9 cellular contexts compared by ENCODE assay signal in the genomic region with DNA sequence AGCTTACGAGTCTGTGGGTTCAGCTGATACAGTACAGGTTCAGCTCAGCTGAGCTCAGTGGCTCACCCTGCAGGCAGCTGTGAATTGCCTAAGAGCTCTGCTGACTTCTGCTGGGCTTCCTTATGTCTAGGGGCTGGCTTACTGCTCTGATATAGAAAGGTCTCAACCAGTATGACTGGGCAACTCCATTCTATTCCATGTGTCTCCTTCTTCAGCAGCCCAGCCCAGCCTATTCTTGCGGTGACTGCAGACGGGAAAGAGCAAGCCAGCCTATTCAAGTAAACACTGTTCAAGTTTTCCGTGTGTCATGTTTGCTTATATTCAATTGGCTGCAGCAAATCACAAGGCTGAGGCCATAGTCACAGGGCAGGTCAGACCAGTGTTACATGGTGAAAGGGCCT.
DNase-seq lines count a peak whose midpoint lies in the region; ATAC-seq and TF ChIP-seq lines count a peak whose summit lies in the region.
"Had no signal": no experiment of that assay in that cellular context is flagged by ENCODE, and none has a peak within 500 bp of the region (broad histone marks: within the 10 kb centered on the region; RNA-seq: fewer than 3 reads in every experiment).

No MANE protein-coding gene starts in this region.

- DNase-seq in NCI-H748 (lab: John Stamatoyannopoulos, UW; ENCODE audit: unreplicated experiment) (peak; percentile 10), NCI-H748 treated with DMSO at 0.1 percent for 48 hours (lab: John Stamatoyannopoulos, UW) (no peak), RPMI7951 (ENCODE audit: low read depth) (peak; percentile 16), fibroblast of villous mesenchyme (ENCODE audit: low read depth) (peak; percentile 11), type B pancreatic cell (ENCODE audit: extremely low spot score, unreplicated experiment) (no peak)
- DNase-seq in activated naive CD8-positive, alpha-beta T cell treated with anti-CD3 and anti-CD28 coated beads for 36 hours: no peak
- DNase-seq in stimulated activated CD4-positive, alpha-beta T cell treated with anti-CD3 and anti-CD28 coated beads, Interleukin-4, amount 100 ng/mL, for 24 hours: no peak
- DNase-seq: SIG-M5 had no signal

- peak; percentile 26 for TF ChIP-seq CTCF in fibroblast of villous mesenchyme (IDR thresholded peaks at IDR 0.05; ENCODE audit: insufficient read depth, low read depth, low read length)
- TF ChIP-seq CTCF in type B pancreatic cell (conservative IDR thresholded peaks at IDR 0.05): peak; percentile 38

- no peak overlapping the region for H3K4me3 ChIP-seq in fibroblast of villous mesenchyme (ENCODE audit: low read depth, low read length)

- H3K27me3 Mint-ChIP-seq in type B pancreatic cell: no peaks in the 10 kb centered on the region
- no peaks in the 10 kb centered on the region for H3K27me3 Mint-ChIP-seq in activated naive CD8-positive, alpha-beta T cell treated with anti-CD3 and anti-CD28 coated beads for 36 hours

- H3K4me3 Mint-ChIP-seq in type B pancreatic cell: no peak overlapping the region
- H3K4me3 Mint-ChIP-seq in activated naive CD8-positive, alpha-beta T cell treated with anti-CD3 and anti-CD28 coated beads for 36 hours: no peak overlapping the region

- H3K9me3 Mint-ChIP-seq in type B pancreatic cell: no peaks in the 10 kb centered on the region
- peaks cover 13% of the 10 kb centered on the region for H3K9me3 Mint-ChIP-seq in activated naive CD8-positive, alpha-beta T cell treated with anti-CD3 and anti-CD28 coated beads for 36 hours

- no peaks in the 10 kb centered on the region for H3K4me1 Mint-ChIP-seq in type B pancreatic cell (ENCODE audit: unreplicated experiment)
- no peaks in the 10 kb centered on the region for H3K4me1 Mint-ChIP-seq in activated naive CD8-positive, alpha-beta T cell treated with anti-CD3 and anti-CD28 coated beads for 36 hours

- no peak overlapping the region for H3K27ac Mint-ChIP-seq in type B pancreatic cell
- no peak overlapping the region for H3K27ac Mint-ChIP-seq in activated naive CD8-positive, alpha-beta T cell treated with anti-CD3 and anti-CD28 coated beads for 36 hours

- H3K36me3 Mint-ChIP-seq in type B pancreatic cell: no peaks in the 10 kb centered on the region
- H3K36me3 Mint-ChIP-seq in activated naive CD8-positive, alpha-beta T cell treated with anti-CD3 and anti-CD28 coated beads for 36 hours: no peaks in the 10 kb centered on the region

- ATAC-seq in HG03175 (IDR thresholded peaks at IDR 0.05; ENCODE audit: unreplicated experiment): no peak

Comparison
In these comparisons a context has a peak if more than half of its experiments do, and no peak if none do; other contexts are left out.
1. DNase-seq: peak in NCI-H748 (single experiment), RPMI7951 (single experiment) and fibroblast of villous mesenchyme (single experiment); none in NCI-H748 treated with DMSO at 0.1 percent for 48 hours (single experiment), type B pancreatic cell (single experiment), activated naive CD8-positive, alpha-beta T cell treated with anti-CD3 and anti-CD28 coated beads for 36 hours (single experiment) and stimulated activated CD4-positive, alpha-beta T cell treated with anti-CD3 and anti-CD28 coated beads, Interleukin-4, amount 100 ng/mL, for 24 hours (single experiment).